In genomic region chr9:124033348-124033747, GRCh38 we compare ENCODE assay signal across 22 cellular contexts. TPM values are rescaled to one million over a fixed set of nuclear protein-coding genes. Genes with fewer than 3 reads are reported as not detected.
A peak's percentile ranks its signal among the peaks of the same experiment; 100 is the strongest.
DNase-seq lines count a peak whose midpoint lies in the region; FAIRE-seq and TF ChIP-seq lines count a peak whose summit lies in the region.
"Had no signal": no experiment of that assay in that cellular context is flagged by ENCODE, and none has a peak within 500 bp of the region (broad histone marks: within the 10 kb centered on the region; RNA-seq: fewer than 3 reads in every experiment).

No MANE protein-coding gene starts in this region.

- intact Hi-C loops in spleen (cut with DNase I; ENCODE audit: low total_unique reads) = no loop called here

- WGBS in spleen, 5 donors = 83 to 91% (median 84%) methylated on average over 5 of the region's 5 CpGs
- 56 to 78% (median 62%) methylated on average over 5 of the region's 5 CpGs for WGBS in small intestine, 3 donors

- no peak overlapping the region for H3K4me3 Mint-ChIP-seq in brain
- H3K4me3 Mint-ChIP-seq: B cell; CD4-positive, CD25-positive, alpha-beta regulatory T cell; CD8-positive, alpha-beta T cell had no signal

- no peak overlapping the region for H3K4me3 ChIP-seq in HEK293 (ENCODE audit: low read depth, low read length)
- H3K4me3 ChIP-seq in osteoblast (ENCODE audit: insufficient read depth, low read length) = no peak overlapping the region
- no peak overlapping the region for H3K4me3 ChIP-seq in spleen
- H3K4me3 ChIP-seq in small intestine (ENCODE audit: low read depth in 1 of 2, low read length in 2 of 2) = no peak overlapping the region
- H3K4me3 ChIP-seq: BLaER1 had no signal

- DNase-seq in osteoblast (ENCODE audit: insufficient read length, low spot score, missing footprints) = peak; percentile 37
- peak; percentile 4 for DNase-seq in spleen
- DNase-seq in small intestine = no peak
- DNase-seq in stimulated activated naive CD4-positive, alpha-beta T cell (lab: John Stamatoyannopoulos, UW) = no peak
- no peak for DNase-seq in activated CD8-positive, alpha-beta memory T cell treated with anti-CD3 and anti-CD28 coated beads, Interleukin-2, amount 50 U/mL, for 4 hours
- no peak for DNase-seq in GM19239 (ENCODE audit: insufficient read length, low spot score)
- DNase-seq: Caco-2; CD4-positive, CD25-positive, alpha-beta regulatory T cell; CD8-positive, alpha-beta T cell; DMS153; DND-41; GOT3; H7; HCEC 1CT had no signal

- no peak overlapping the region for H3K4me2 ChIP-seq in osteoblast (ENCODE audit: insufficient read depth, low read length)
- H3K4me2 ChIP-seq: BLaER1 had no signal

- H3K27ac ChIP-seq in HEK293 (ENCODE audit: extremely low read depth, low read depth, low read length) = no peak overlapping the region
- H3K27ac ChIP-seq in osteoblast (ENCODE audit: low read depth, low read length) = no peak overlapping the region
- H3K27ac ChIP-seq in spleen = no peak overlapping the region
- no peak overlapping the region for H3K27ac ChIP-seq in small intestine (ENCODE audit: low read depth in 1 of 2, low read length in 1 of 2)
- H3K27ac ChIP-seq: 22Rv1, BLaER1, C4-2B had no signal

- no peaks in the 10 kb centered on the region for H3K9me3 ChIP-seq in HEK293 (ENCODE audit: control insufficient read depth, insufficient read depth, low read depth, low read length)
- H3K9me3 ChIP-seq in osteoblast (ENCODE audit: low read depth, low read length) = no peaks in the 10 kb centered on the region
- H3K9me3 ChIP-seq in spleen = no peaks in the 10 kb centered on the region
- no peaks in the 10 kb centered on the region for H3K9me3 ChIP-seq in small intestine (ENCODE audit: control insufficient read depth, low read depth)
- H3K9me3 ChIP-seq: BLaER1, Caco-2 had no signal

- peaks cover 0 to 3% (median 0%) of the 10 kb centered on the region in 5 experiments for H3K9me3 Mint-ChIP-seq in brain
- H3K9me3 Mint-ChIP-seq: CD8-positive, alpha-beta T cell had no signal

- POLR2A ChIA-PET in HEK293 (lab: Yijun Ruan, JAX) = no interaction called here

- H3K27me3 Mint-ChIP-seq in brain = peaks cover 13% of the 10 kb centered on the region

- TF ChIP-seq CTCF in HEK293 (tag by site-specific recombination; IDR thresholded peaks at IDR 0.05) (no peak), brain (conservative IDR thresholded peaks at IDR 0.05) (no peak), osteoblast (IDR thresholded peaks at IDR 0.05; ENCODE audit: extremely low read depth, low read depth, low read length) (no peak), spleen (IDR thresholded peaks at IDR 0.05 in 8 of 11, conservative IDR thresholded peaks at IDR 0.05 in 3 of 11) (no peak)

- CTCF ChIA-PET in HEK293 (lab: Yijun Ruan, JAX) = interaction anchor here (0.6 kb wide), 1 partner anchor 10 kb away, joined by 4 read pairs; no protein-coding TSS in a partner anchor

- H3K27ac Mint-ChIP-seq in brain = peak overlapping the region in 3 of 5 experiments; percentile 5 to 77 (median 32)
- H3K27ac Mint-ChIP-seq: B cell; CD4-positive, CD25-positive, alpha-beta regulatory T cell; CD8-positive, alpha-beta T cell had no signal

- H3K36me3 Mint-ChIP-seq in brain = no peaks in the 10 kb centered on the region
- H3K36me3 Mint-ChIP-seq: CD4-positive, CD25-positive, alpha-beta regulatory T cell; CD8-positive, alpha-beta T cell had no signal

- no peak for FAIRE-seq in small intestine (lab: Jason Lieb, UNC)
- no peak for FAIRE-seq in GM19239 (lab: Jason Lieb, UNC)
- FAIRE-seq: A204.1 had no signal

- TF ChIP-seq POLR2A in spleen (IDR thresholded peaks at IDR 0.05) = no peak

- H3K27me3 ChIP-seq in osteoblast (ENCODE audit: insufficient read depth, low read length) (peaks cover 59% of the 10 kb centered on the region), spleen (replicated peaks in 1 of 7) (peaks cover 0 to 98% (median 15%) of the 10 kb centered on the region in 7 donors), small intestine (ENCODE audit: control insufficient read depth in 2 of 2, insufficient read depth in 2 of 2, low read length in 2 of 2) (peaks cover 0 to 39% of the 10 kb centered on the region in 2 donors)

- no peaks in the 10 kb centered on the region for H3K4me1 Mint-ChIP-seq in brain

- H4K20me1 ChIP-seq in osteoblast (ENCODE audit: insufficient read depth, low read length) = no peaks in the 10 kb centered on the region
- H4K20me1 ChIP-seq: BLaER1 had no signal

- H3K79me2 ChIP-seq in osteoblast (ENCODE audit: insufficient read depth, low read length) = no peaks in the 10 kb centered on the region

- H2AFZ ChIP-seq in osteoblast (ENCODE audit: low read length) = no peak overlapping the region

- H3K36me3 ChIP-seq in HEK293 (ENCODE audit: control insufficient read depth in 2 of 2, insufficient read depth in 1 of 2, low read length in 2 of 2) (peaks cover 0 to 5% of the 10 kb centered on the region in 2 experiments; a peak in 1 of 3 replicates), osteoblast (ENCODE audit: insufficient read depth, low read length) (no peaks in the 10 kb centered on the region), spleen (no peaks in the 10 kb centered on the region), small intestine (ENCODE audit: control insufficient read depth in 2 of 2, insufficient read depth in 2 of 2, low read length in 2 of 2) (no peaks in the 10 kb centered on the region)
- H3K36me3 ChIP-seq: BLaER1 had no signal

- no peaks in the 10 kb centered on the region for H3K4me1 ChIP-seq in HEK293 (ENCODE audit: control insufficient read depth, insufficient read depth, low read length)
- H3K4me1 ChIP-seq in osteoblast (ENCODE audit: insufficient read depth, low read length) = no peaks in the 10 kb centered on the region
- peaks cover 0 to 4% (median 0%) of the 10 kb centered on the region in 6 donors for H3K4me1 ChIP-seq in spleen
- H3K4me1 ChIP-seq in small intestine (ENCODE audit: control insufficient read depth in 2 of 2, insufficient read depth in 1 of 2, low read depth in 1 of 2, low read length in 1 of 2) = no peaks in the 10 kb centered on the region
- H3K4me1 ChIP-seq: BLaER1, Caco-2 had no signal

TF ChIP-seq in HEK293, 187 proteins besides CTCF, POLR2A, EP300 and RAD21:
- TF ChIP-seq GLI2 (tag by site-specific recombination; IDR thresholded peaks at IDR 0.05; ENCODE audit: borderline replicate concordance, low read depth) (no peak), ZNF146 (tag by site-specific recombination; IDR thresholded peaks at IDR 0.05) (no peak), ZBTB17 (tag by site-specific recombination; IDR thresholded peaks at IDR 0.05) (peak; percentile 6; the same call in 1 of the 2 replicates), ZNF211 (tag by site-specific recombination; IDR thresholded peaks at IDR 0.05; ENCODE audit: low read depth) (no peak), ZNF169 (tag by site-specific recombination; IDR thresholded peaks at IDR 0.05) (no peak)

RNA-seq across cellular contexts. Expression of gene LHX2, which starts 21.8 kb away (rescaled TPM):
- polyA plus RNA-seq in brain (ENCODE audit: insufficient read depth, low read depth, low replicate concordance) (283 TPM), spleen (under 1 TPM; 0.20 to 0.35 (median 0.30) TPM), small intestine (not detected)
- total RNA-seq in osteoblast (not detected in 2 replicates), spleen (under 1 TPM in 2 of 7 donors, not detected in 5; 0.27 to 0.28 TPM)
- total RNA-seq: B cell; CD4-positive, CD25-positive, alpha-beta regulatory T cell; CD8-positive, alpha-beta T cell had no signal
- polyA plus RNA-seq: AG04450; CD4-positive, CD25-positive, alpha-beta regulatory T cell had no signal

Comparison
In these comparisons a context has a peak if more than half of its experiments do, and no peak if none do; other contexts are left out.
1. DNase-seq: peak in osteoblast (single experiment) and spleen (single experiment); none in small intestine (single experiment), stimulated activated naive CD4-positive, alpha-beta T cell (0 of 6), activated CD8-positive, alpha-beta memory T cell treated with anti-CD3 and anti-CD28 coated beads, Interleukin-2, amount 50 U/mL, for 4 hours (single experiment) and GM19239 (single experiment).
2. RNA of gene LHX2, which starts 21.8 kb away (polyA plus RNA-seq): 283 TPM in brain (single experiment); 0.20 to 0.35 TPM in spleen and not detected in small intestine; every median in the first group is over 100 times any median in the second.